13 cellular contexts compared by ENCODE assay signal in genomic region chr10:98423691-98424120, GRCh38. TPM values are rescaled to one million over a fixed set of nuclear protein-coding genes. Genes with fewer than 3 reads are reported as not detected.
DNase-seq lines count a peak whose midpoint lies in the region; ATAC-seq, FAIRE-seq and TF ChIP-seq lines count a peak whose summit lies in the region.
"Had no signal": no experiment of that assay in that cellular context is flagged by ENCODE, and none has a peak within 500 bp of the region (broad histone marks: within the 10 kb centered on the region; RNA-seq: fewer than 3 reads in every experiment).

No MANE protein-coding gene starts in this region.

- FAIRE-seq in bronchial epithelial cell (lab: Jason Lieb, UNC): no peak

- DNase-seq in bronchial epithelial cell (ENCODE audit: low read depth): peak; percentile 11
- DNase-seq in neural crest cell (ENCODE audit: low read depth, low spot score): no peak
- DNase-seq: cortex of kidney, GM23248, NCI-H1694, T-helper 9 cell had no signal

- no peak overlapping the region for H3K9ac ChIP-seq in KMS-11
- H3K9ac ChIP-seq: GM23248 had no signal

- H3K27me3 Mint-ChIP-seq in neural crest cell (ENCODE audit: low read depth): no peaks in the 10 kb centered on the region
- H3K27me3 Mint-ChIP-seq: activated naive CD8-positive, alpha-beta T cell had no signal

- H3K27me3 ChIP-seq in KMS-11 (ENCODE audit: insufficient read depth, low read depth) (no peaks in the 10 kb centered on the region), bronchial epithelial cell (ENCODE audit: control insufficient read depth, insufficient read depth, low read length) (no peaks in the 10 kb centered on the region)
- H3K27me3 ChIP-seq: Peyer's patch had no signal

- TF ChIP-seq CTCF in GM12872 (IDR thresholded peaks at IDR 0.05; ENCODE audit: insufficient read depth, low read depth, low read length) (peak; percentile 49), KMS-11 (conservative IDR thresholded peaks at IDR 0.05; ENCODE audit: low read depth, low read length) (peak; percentile 70), bronchial epithelial cell (IDR thresholded peaks at IDR 0.05; ENCODE audit: insufficient read depth, low read length, severe bottlenecking) (peak; percentile 47), neural crest cell (conservative IDR thresholded peaks at IDR 0.05) (peak; percentile 53)

- no peak for ATAC-seq in GM21390 (IDR thresholded peaks at IDR 0.05; ENCODE audit: unreplicated experiment)
- ATAC-seq in HG03469 (IDR thresholded peaks at IDR 0.05; ENCODE audit: unreplicated experiment): no peak
- ATAC-seq in HG03159 (IDR thresholded peaks at IDR 0.05; ENCODE audit: unreplicated experiment): no peak

- no peaks in the 10 kb centered on the region for H3K36me3 ChIP-seq in KMS-11 (ENCODE audit: insufficient read depth)
- peaks cover 16% of the 10 kb centered on the region for H3K36me3 ChIP-seq in bronchial epithelial cell (ENCODE audit: control insufficient read depth, insufficient read depth, low read length)

- H3K4me3 Mint-ChIP-seq in neural crest cell: no peak overlapping the region
- H3K4me3 Mint-ChIP-seq: activated naive CD8-positive, alpha-beta T cell had no signal

- H3K4me2 ChIP-seq in KMS-11: no peak overlapping the region

- H3K4me1 ChIP-seq in KMS-11 (ENCODE audit: low read depth, poor library complexity, severe bottlenecking): peaks cover 11% of the 10 kb centered on the region
- H3K4me1 ChIP-seq: Peyer's patch had no signal

- H3K4me3 ChIP-seq in KMS-11 (IDR thresholded peaks at IDR 0.05; ENCODE audit: insufficient read depth, low read depth, low read length) (no peak overlapping the region), bronchial epithelial cell (ENCODE audit: low read depth, low read length) (no peak overlapping the region)
- H3K4me3 ChIP-seq: GM23248, Peyer's patch had no signal

- no peaks in the 10 kb centered on the region for H3K4me1 Mint-ChIP-seq in neural crest cell

- H3K36me3 Mint-ChIP-seq in neural crest cell (ENCODE audit: low read depth): peaks cover 3% of the 10 kb centered on the region
- H3K36me3 Mint-ChIP-seq: activated naive CD8-positive, alpha-beta T cell had no signal

- no peak overlapping the region for H3K27ac ChIP-seq in KMS-11
- H3K27ac ChIP-seq: GM23248, Peyer's patch had no signal

- H3K27ac Mint-ChIP-seq in neural crest cell (ENCODE audit: unreplicated experiment): no peak overlapping the region
- H3K27ac Mint-ChIP-seq: activated naive CD8-positive, alpha-beta T cell had no signal

- no peak overlapping the region for H2AFZ ChIP-seq in KMS-11 (ENCODE audit: low read depth)
- H2AFZ ChIP-seq: GM23248 had no signal

- H3K9me3 Mint-ChIP-seq in neural crest cell: no peaks in the 10 kb centered on the region

- no peaks in the 10 kb centered on the region for H3K79me2 ChIP-seq in KMS-11 (ENCODE audit: insufficient read depth, low read depth)

- no peaks in the 10 kb centered on the region for H4K20me1 ChIP-seq in KMS-11 (ENCODE audit: insufficient read depth)

RNA-seq across cellular contexts. Expression of gene PYROXD2, which starts 8.7 kb away (rescaled TPM):
- total RNA-seq in bronchial epithelial cell (0.77 and 1.1 TPM in 2 replicates), neural crest cell (5.0 and 5.7 TPM in 2 replicates)

RNA-seq across cellular contexts. Expression of gene HPS1, which starts 23.0 kb away (rescaled TPM):
- total RNA-seq in bronchial epithelial cell (15.8 and 26.9 TPM in 2 replicates), neural crest cell (45.2 and 46.9 TPM in 2 replicates)
